In the genomic region with DNA sequence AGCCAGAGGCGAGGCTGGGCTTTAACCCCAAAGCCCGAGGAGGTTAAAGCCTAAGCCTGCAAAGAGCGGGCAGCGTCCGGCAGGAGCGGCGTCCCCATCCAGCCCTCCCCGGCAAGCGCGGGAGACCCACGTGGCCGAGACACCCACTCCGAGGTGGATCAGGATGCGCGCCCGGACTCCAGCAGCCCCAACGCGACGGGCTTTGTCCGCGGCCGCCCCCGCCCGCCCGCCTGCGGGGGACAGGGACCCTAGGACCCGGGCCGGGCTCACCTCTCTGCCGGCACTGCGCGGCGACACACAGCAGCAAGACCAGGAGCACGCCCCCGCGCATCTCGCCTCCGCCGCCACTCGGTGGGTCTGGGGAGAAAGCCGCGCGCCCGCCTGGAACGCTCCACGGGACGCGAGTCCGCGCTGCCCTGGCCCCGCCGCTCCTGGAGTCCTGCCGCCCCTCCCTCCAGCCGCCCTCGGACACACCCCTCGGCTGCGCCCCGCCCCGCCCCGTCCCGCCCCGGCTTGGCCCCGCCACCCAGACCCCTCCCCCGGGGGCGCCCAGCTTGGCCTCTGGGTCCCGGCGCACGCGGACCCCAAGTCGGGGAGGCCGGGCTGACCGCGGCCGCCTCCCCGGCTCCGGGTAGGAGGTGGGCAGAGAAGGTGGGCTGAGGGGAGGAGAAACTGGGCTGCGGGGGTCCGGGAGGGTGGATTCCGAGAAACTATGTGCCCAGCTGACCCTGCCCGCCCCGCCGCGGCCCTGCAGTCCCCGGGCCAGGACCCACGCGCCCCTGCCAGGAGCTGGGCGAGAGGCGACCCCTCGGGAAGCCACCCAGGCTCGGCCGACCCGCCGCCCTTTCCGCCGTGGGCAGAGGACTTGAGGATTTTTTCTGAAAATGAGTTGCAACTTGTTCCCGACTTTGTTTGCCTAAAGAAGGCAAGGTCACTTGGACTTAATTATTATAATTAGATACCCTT, we compare ENCODE assay signal across 11 cellular contexts. TPM values are rescaled to one million over a fixed set of nuclear protein-coding genes. Genes with fewer than 3 reads are reported as not detected.
A peak's percentile ranks its signal among the peaks of the same experiment; 100 is the strongest.
DNase-seq lines count a peak whose midpoint lies in the region; ATAC-seq and TF ChIP-seq lines count a peak whose summit lies in the region.
"Had no signal": no experiment of that assay in that cellular context is flagged by ENCODE, and none has a peak within 500 bp of the region (broad histone marks: within the 10 kb centered on the region; RNA-seq: fewer than 3 reads in every experiment).

A gene with protein sequence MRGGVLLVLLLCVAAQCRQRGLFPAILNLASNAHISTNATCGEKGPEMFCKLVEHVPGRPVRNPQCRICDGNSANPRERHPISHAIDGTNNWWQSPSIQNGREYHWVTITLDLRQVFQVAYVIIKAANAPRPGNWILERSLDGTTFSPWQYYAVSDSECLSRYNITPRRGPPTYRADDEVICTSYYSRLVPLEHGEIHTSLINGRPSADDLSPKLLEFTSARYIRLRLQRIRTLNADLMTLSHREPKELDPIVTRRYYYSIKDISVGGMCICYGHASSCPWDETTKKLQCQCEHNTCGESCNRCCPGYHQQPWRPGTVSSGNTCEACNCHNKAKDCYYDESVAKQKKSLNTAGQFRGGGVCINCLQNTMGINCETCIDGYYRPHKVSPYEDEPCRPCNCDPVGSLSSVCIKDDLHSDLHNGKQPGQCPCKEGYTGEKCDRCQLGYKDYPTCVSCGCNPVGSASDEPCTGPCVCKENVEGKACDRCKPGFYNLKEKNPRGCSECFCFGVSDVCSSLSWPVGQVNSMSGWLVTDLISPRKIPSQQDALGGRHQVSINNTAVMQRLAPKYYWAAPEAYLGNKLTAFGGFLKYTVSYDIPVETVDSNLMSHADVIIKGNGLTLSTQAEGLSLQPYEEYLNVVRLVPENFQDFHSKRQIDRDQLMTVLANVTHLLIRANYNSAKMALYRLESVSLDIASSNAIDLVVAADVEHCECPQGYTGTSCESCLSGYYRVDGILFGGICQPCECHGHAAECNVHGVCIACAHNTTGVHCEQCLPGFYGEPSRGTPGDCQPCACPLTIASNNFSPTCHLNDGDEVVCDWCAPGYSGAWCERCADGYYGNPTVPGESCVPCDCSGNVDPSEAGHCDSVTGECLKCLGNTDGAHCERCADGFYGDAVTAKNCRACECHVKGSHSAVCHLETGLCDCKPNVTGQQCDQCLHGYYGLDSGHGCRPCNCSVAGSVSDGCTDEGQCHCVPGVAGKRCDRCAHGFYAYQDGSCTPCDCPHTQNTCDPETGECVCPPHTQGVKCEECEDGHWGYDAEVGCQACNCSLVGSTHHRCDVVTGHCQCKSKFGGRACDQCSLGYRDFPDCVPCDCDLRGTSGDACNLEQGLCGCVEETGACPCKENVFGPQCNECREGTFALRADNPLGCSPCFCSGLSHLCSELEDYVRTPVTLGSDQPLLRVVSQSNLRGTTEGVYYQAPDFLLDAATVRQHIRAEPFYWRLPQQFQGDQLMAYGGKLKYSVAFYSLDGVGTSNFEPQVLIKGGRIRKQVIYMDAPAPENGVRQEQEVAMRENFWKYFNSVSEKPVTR (N-terminal part only) (minus strand): TSS at position 408 of the 966 bp plus-strand sequence. CDS start 77 bp downstream, at position 331.

- peaks cover 8% of the 10 kb centered on the region; the same call in 1 of the 2 replicates for H3K4me1 ChIP-seq in HUES48 (ENCODE audit: control insufficient read depth, insufficient read depth, low read length)
- peaks cover 5% of the 10 kb centered on the region for H3K4me1 ChIP-seq in endodermal cell (ENCODE audit: control insufficient read depth, insufficient read depth, low read length)
- peaks cover 0 to 19% of the 10 kb centered on the region in 2 donors for H3K4me1 ChIP-seq in muscle layer of duodenum (ENCODE audit: control insufficient read depth in 1 of 2, insufficient read depth in 2 of 2, low read length in 2 of 2)

- peak within 1 kb of the TSS; percentile 81 for H3K4me3 ChIP-seq in HUES48 (ENCODE audit: low read depth, low read length)
- peak within 1 kb of the TSS; percentile 94 for H3K4me3 ChIP-seq in endodermal cell (ENCODE audit: low read length)
- H3K4me3 ChIP-seq in muscle layer of duodenum (ENCODE audit: low read depth in 1 of 2, low read length in 2 of 2), result peak within 1 kb of the TSS; percentile 50 to 63

- H3K36me3 Mint-ChIP-seq in endodermal cell (ENCODE audit: low read depth), result peaks cover 18% of the 10 kb centered on the region

- in situ Hi-C loops in ACHN (cut with HindIII; ENCODE audit: low pct_ligation_motif_present, low pct_unique_long_range_greater_than_20kb, low sequenced_read_pairs), result no loop called here

- TF ChIP-seq CTCF in endodermal cell (conservative IDR thresholded peaks at IDR 0.05), result peak; percentile 12

- H3K27me3 ChIP-seq in HUES48 (ENCODE audit: control insufficient read depth, insufficient read depth, low read length) (peaks cover 18% of the 10 kb centered on the region), endodermal cell (ENCODE audit: control insufficient read depth, insufficient read depth, low read length, poor library complexity, severe bottlenecking) (no peaks in the 10 kb centered on the region), muscle layer of duodenum (ENCODE audit: low read depth, low read length) (peaks cover 9% of the 10 kb centered on the region)

- 2% methylated on average over 35 to 92 of the region's 95 CpGs for WGBS in endodermal cell (ENCODE audit: insufficient coverage in 1 of 2, insufficient read length in 1 of 2), 2 experiments

- peaks cover 11% of the 10 kb centered on the region for H3K27me3 Mint-ChIP-seq in endodermal cell (ENCODE audit: insufficient read depth)

- peak within 1 kb of the TSS; percentile 88 for H3K4me3 Mint-ChIP-seq in endodermal cell
- H3K4me3 Mint-ChIP-seq: effector memory CD8-positive, alpha-beta T cell; stimulated activated naive CD8-positive, alpha-beta T cell treated with anti-CD3 and anti-CD28 coated beads, Interleukin-15, Interleukin-2, amounts not matched to agents 100 ng/mL and 50 ng/mL, for 24 hours had no signal

- no peaks in the 10 kb centered on the region for H3K36me3 ChIP-seq in HUES48 (ENCODE audit: control insufficient read depth, insufficient read depth, low read length)
- H3K36me3 ChIP-seq in endodermal cell (ENCODE audit: control insufficient read depth, insufficient read depth, low read length), result peaks cover 5% of the 10 kb centered on the region
- no peaks in the 10 kb centered on the region for H3K36me3 ChIP-seq in muscle layer of duodenum (ENCODE audit: control insufficient read depth in 1 of 2, insufficient read depth in 2 of 2, low read length in 2 of 2)

- H3K4me1 Mint-ChIP-seq in endodermal cell, result peaks cover 21% of the 10 kb centered on the region

- ATAC-seq in GM18505 (IDR thresholded peaks at IDR 0.05; ENCODE audit: unreplicated experiment), result no peak
- ATAC-seq: effector memory CD8-positive, alpha-beta T cell had no signal

- no peak for TF ChIP-seq POLR2A in GM18505 (IDR thresholded peaks at IDR 0.05; ENCODE audit: borderline replicate concordance, extremely low read depth, insufficient read depth, insufficient read length)

- H3K9me3 ChIP-seq in HUES48 (ENCODE audit: control insufficient read depth, insufficient read depth, low read length) (no peaks in the 10 kb centered on the region), endodermal cell (ENCODE audit: control insufficient read depth, low read length) (no peaks in the 10 kb centered on the region), muscle layer of duodenum (ENCODE audit: control insufficient read depth in 1 of 2, low read length in 2 of 2) (peaks cover 0 to 2% of the 10 kb centered on the region in 2 donors)

- H3K27ac ChIP-seq in HUES48 (ENCODE audit: low read depth, low read length) (no peak within 1 kb of the TSS), endodermal cell (ENCODE audit: low read depth, low read length) (peak within 1 kb of the TSS; percentile 93), muscle layer of duodenum (ENCODE audit: low read length) (no peak within 1 kb of the TSS)

- H3K9ac ChIP-seq in HUES48 (ENCODE audit: low read depth, low read length) (peak within 1 kb of the TSS; percentile 41; the same call in 1 of the 2 replicates), endodermal cell (ENCODE audit: extremely low read depth, low read length, poor library complexity, severe bottlenecking) (peak within 1 kb of the TSS; percentile 65)

- peak within 1 kb of the TSS; percentile 82 for H3K27ac Mint-ChIP-seq in endodermal cell
- H3K27ac Mint-ChIP-seq: effector memory CD8-positive, alpha-beta T cell; stimulated activated naive CD8-positive, alpha-beta T cell treated with anti-CD3 and anti-CD28 coated beads, Interleukin-15, Interleukin-2, amounts not matched to agents 100 ng/mL and 50 ng/mL, for 24 hours had no signal

- H3K9me3 Mint-ChIP-seq in endodermal cell, result peaks cover 3% of the 10 kb centered on the region

- DNase-seq in ACHN, result peak; percentile 64
- DNase-seq in endodermal cell, result peak; percentile 94
- no peak for DNase-seq in LoVo (ENCODE audit: low spot score)
- DNase-seq in stimulated activated CD8-positive, alpha-beta memory T cell treated with anti-CD3 and anti-CD28 coated beads, Interleukin-4, amount 100 ng/mL, for 48 hours, result no peak
- no peak for DNase-seq in NOMO-1 treated with DMSO at 0.1 percent for 48 hours (lab: John Stamatoyannopoulos, UW; ENCODE audit: unreplicated experiment)
- DNase-seq: effector memory CD8-positive, alpha-beta T cell; NCI-H1694 had no signal

RNA-seq across cellular contexts. Expression of the gene that starts here (rescaled TPM):
- 100 to 1,000 TPM; 198 to 316 TPM for total RNA-seq in endodermal cell
- 85.5 TPM for polyA plus RNA-seq in endodermal cell (2013, experiment 1 of 2)
- polyA plus RNA-seq in endodermal cell (2013, experiment 2 of 2), result 87.7 TPM

Comparison
In these comparisons a context has a peak if more than half of its experiments do, and no peak if none do; other contexts are left out.
1. DNase-seq: peak in ACHN (single experiment) and endodermal cell (single experiment); none in LoVo (single experiment), stimulated activated CD8-positive, alpha-beta memory T cell treated with anti-CD3 and anti-CD28 coated beads, Interleukin-4, amount 100 ng/mL, for 48 hours (single experiment) and NOMO-1 treated with DMSO at 0.1 percent for 48 hours (single experiment).
2. Peak in every context shown above with its lines, with median percentiles within 50 percentile points of each other: H3K4me3 ChIP-seq.